ENCODE assay signal across 1 cellular context in the genomic region with DNA sequence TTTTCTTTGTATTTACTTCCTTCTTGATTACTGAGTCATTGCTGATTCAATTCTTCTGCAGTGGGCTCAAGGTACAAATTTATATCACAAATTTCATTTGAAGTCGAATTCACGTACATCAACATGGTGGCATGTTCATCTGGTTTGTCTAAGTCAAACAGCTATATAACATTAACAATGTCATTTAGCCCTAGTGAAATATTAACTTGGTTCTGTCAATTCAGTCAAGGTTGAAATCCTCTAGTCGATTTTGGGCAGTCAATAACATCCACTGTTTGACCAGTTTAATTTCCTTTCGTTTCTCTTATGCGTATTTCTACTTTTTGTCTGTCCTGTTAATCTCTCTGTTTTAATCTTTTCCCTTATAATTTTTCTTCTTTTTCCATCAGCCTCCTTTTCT.
TF ChIP-seq lines count a peak whose summit lies in the region.

No MANE protein-coding gene starts in this region.

TF ChIP-seq in HepG2, 621 proteins besides CTCF, POLR2A, EP300 and RAD21 (continued from another document):
- TF ChIP-seq, protein P1, sequence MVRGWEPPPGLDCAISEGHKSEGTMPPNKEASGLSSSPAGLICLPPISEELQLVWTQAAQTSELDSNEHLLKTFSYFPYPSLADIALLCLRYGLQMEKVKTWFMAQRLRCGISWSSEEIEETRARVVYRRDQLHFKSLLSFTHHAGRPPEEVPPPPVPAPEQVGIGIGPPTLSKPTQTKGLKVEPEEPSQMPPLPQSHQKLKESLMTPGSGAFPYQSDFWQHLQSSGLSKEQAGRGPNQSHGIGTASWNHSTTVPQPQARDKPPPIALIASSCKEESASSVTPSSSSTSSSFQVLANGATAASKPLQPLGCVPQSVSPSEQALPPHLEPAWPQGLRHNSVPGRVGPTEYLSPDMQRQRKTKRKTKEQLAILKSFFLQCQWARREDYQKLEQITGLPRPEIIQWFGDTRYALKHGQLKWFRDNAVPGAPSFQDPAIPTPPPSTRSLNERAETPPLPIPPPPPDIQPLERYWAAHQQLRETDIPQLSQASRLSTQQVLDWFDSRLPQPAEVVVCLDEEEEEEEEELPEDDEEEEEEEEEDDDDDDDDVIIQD (CRISPR knock-in tag; IDR thresholded peaks at IDR 0.05; ENCODE audit: low read depth), result peak; percentile 70
- TF ChIP-seq, protein P2, sequence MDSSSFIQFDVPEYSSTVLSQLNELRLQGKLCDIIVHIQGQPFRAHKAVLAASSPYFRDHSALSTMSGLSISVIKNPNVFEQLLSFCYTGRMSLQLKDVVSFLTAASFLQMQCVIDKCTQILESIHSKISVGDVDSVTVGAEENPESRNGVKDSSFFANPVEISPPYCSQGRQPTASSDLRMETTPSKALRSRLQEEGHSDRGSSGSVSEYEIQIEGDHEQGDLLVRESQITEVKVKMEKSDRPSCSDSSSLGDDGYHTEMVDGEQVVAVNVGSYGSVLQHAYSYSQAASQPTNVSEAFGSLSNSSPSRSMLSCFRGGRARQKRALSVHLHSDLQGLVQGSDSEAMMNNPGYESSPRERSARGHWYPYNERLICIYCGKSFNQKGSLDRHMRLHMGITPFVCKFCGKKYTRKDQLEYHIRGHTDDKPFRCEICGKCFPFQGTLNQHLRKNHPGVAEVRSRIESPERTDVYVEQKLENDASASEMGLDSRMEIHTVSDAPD (CRISPR knock-in tag; IDR thresholded peaks at IDR 0.05), result no peak
- TF ChIP-seq GABPA (IDR thresholded peaks at IDR 0.05; ENCODE audit: low read depth, low read length) (no peak), GABPA (CRISPR knock-in tag; IDR thresholded peaks at IDR 0.05; ENCODE audit: low read depth) (0 out of 2 replicates have a peak, but pooled peaks have one; percentile 30), SOX13 (IDR thresholded peaks at IDR 0.05) (no peak), SOX13 (CRISPR knock-in tag; conservative IDR thresholded peaks at IDR 0.05 in 1 of 2, IDR thresholded peaks at IDR 0.05 in 1 of 2) (peak in 1 of 2 experiments; percentile 57; a peak in 2 of 4 replicates), SMAD3 (CRISPR knock-in tag; IDR thresholded peaks at IDR 0.05) (no peak), NR2F6 (IDR thresholded peaks at IDR 0.05) (no peak), NR2F6 (CRISPR knock-in tag; IDR thresholded peaks at IDR 0.05) (peak; percentile 19; the same call in 1 of the 2 replicates), TGIF2 (CRISPR knock-in tag; IDR thresholded peaks at IDR 0.05) (no peak), STAT5B (CRISPR knock-in tag; IDR thresholded peaks at IDR 0.05) (no peak), SOX5 (CRISPR knock-in tag; IDR thresholded peaks at IDR 0.05; ENCODE audit: borderline replicate concordance) (peak; percentile 28; the same call in 1 of the 2 replicates), NR2F2 (IDR thresholded peaks at IDR 0.05; ENCODE audit: borderline replicate concordance, low read depth) (no peak), ZNF839 (CRISPR knock-in tag; IDR thresholded peaks at IDR 0.05; ENCODE audit: borderline replicate concordance) (no peak), ZFY (CRISPR knock-in tag; IDR thresholded peaks at IDR 0.05) (no peak), ZXDC (CRISPR knock-in tag; IDR thresholded peaks at IDR 0.05) (no peak), ZNF343 (CRISPR knock-in tag; IDR thresholded peaks at IDR 0.05) (no peak), MIXL1 (CRISPR knock-in tag; IDR thresholded peaks at IDR 0.05) (peak; percentile 72)
